Comparison of ENCODE assay signal across 16 cellular contexts in genomic region chr11:22869325-22869724, GRCh38. TPM values are rescaled to one million over a fixed set of nuclear protein-coding genes. Genes with fewer than 3 reads are reported as not detected.
DNase-seq lines count a peak whose midpoint lies in the region; ATAC-seq lines count a peak whose summit lies in the region.
"Had no signal": no experiment of that assay in that cellular context is flagged by ENCODE, and none has a peak within 500 bp of the region (broad histone marks: within the 10 kb centered on the region; RNA-seq: fewer than 3 reads in every experiment).

No MANE protein-coding gene starts in this region.

- no peak for DNase-seq in stimulated activated effector memory CD8-positive, alpha-beta T cell treated with anti-CD3 and anti-CD28 coated beads, Interleukin-12 subunit alpha, Interleukin-12 subunit beta, amount 100 ng/mL, for 72 hours (ENCODE audit: low spot score in 2 of 2)
- no peak for DNase-seq in activated naive CD4-positive, alpha-beta T cell treated with anti-CD3 and anti-CD28 coated beads for 36 hours
- DNase-seq in OCI-M1 (lab: John Stamatoyannopoulos, UW) (no peak), Right ventricle myocardium superior (no peak)
- DNase-seq: CD4-positive, alpha-beta T cell; DMS79 treated with DMSO at 0.1 percent for 48 hours; KBM-7; NCI-H146; NCI-H2227 treated with DMSO at 0.1 percent for 48 hours; NCI-H524 treated with DMSO at 0.1 percent for 48 hours had no signal

- CTCF ChIA-PET in activated naive CD4-positive, alpha-beta T cell treated with anti-CD3 and anti-CD28 coated beads for 36 hours (lab: Charles Lee): no interaction called here

- no peaks in the 10 kb centered on the region for H3K9me3 Mint-ChIP-seq in stimulated activated effector memory CD8-positive, alpha-beta T cell treated with anti-CD3 and anti-CD28 coated beads, Interleukin-12 subunit alpha, Interleukin-12 subunit beta, amount 100 ng/mL, for 72 hours
- no peaks in the 10 kb centered on the region for H3K9me3 Mint-ChIP-seq in activated naive CD4-positive, alpha-beta T cell treated with anti-CD3 and anti-CD28 coated beads for 36 hours
- H3K9me3 Mint-ChIP-seq: CD4-positive, alpha-beta T cell; GM23338 had no signal

- intact Hi-C loops in activated naive CD4-positive, alpha-beta T cell treated with anti-CD3 and anti-CD28 coated beads for 36 hours (cut with micrococcal nuclease): no loop called here
- intact Hi-C loops in Right ventricle myocardium superior (cut with DNase I): no loop called here

- no peak overlapping the region for H3K27ac Mint-ChIP-seq in stimulated activated effector memory CD8-positive, alpha-beta T cell treated with anti-CD3 and anti-CD28 coated beads, Interleukin-12 subunit alpha, Interleukin-12 subunit beta, amount 100 ng/mL, for 72 hours
- no peak overlapping the region for H3K27ac Mint-ChIP-seq in activated naive CD4-positive, alpha-beta T cell treated with anti-CD3 and anti-CD28 coated beads for 36 hours
- H3K27ac Mint-ChIP-seq: B cell; CD4-positive, alpha-beta T cell; GM23338 had no signal

- ATAC-seq in GM18907 (IDR thresholded peaks at IDR 0.05; ENCODE audit: unreplicated experiment): peak; percentile 61
- ATAC-seq in HG02610 (IDR thresholded peaks at IDR 0.05; ENCODE audit: unreplicated experiment): peak; percentile 63
- peak; percentile 67 for ATAC-seq in HG03159 (IDR thresholded peaks at IDR 0.05; ENCODE audit: unreplicated experiment)
- peak; percentile 34 for ATAC-seq in stimulated activated effector memory CD8-positive, alpha-beta T cell treated with anti-CD3 and anti-CD28 coated beads, Interleukin-12 subunit alpha, Interleukin-12 subunit beta, amount 100 ng/mL, for 72 hours
- no peak for ATAC-seq in Right ventricle myocardium superior (ENCODE audit: poor library complexity)
- ATAC-seq: GM23338 had no signal

- H3K27me3 Mint-ChIP-seq in activated naive CD4-positive, alpha-beta T cell treated with anti-CD3 and anti-CD28 coated beads for 36 hours (ENCODE audit: low read depth): no peaks in the 10 kb centered on the region
- H3K27me3 Mint-ChIP-seq: B cell; CD4-positive, alpha-beta T cell had no signal

- H3K36me3 Mint-ChIP-seq in stimulated activated effector memory CD8-positive, alpha-beta T cell treated with anti-CD3 and anti-CD28 coated beads, Interleukin-12 subunit alpha, Interleukin-12 subunit beta, amount 100 ng/mL, for 72 hours: no peaks in the 10 kb centered on the region
- H3K36me3 Mint-ChIP-seq in activated naive CD4-positive, alpha-beta T cell treated with anti-CD3 and anti-CD28 coated beads for 36 hours (ENCODE audit: low read depth): no peaks in the 10 kb centered on the region

- no peaks in the 10 kb centered on the region for H3K4me1 Mint-ChIP-seq in stimulated activated effector memory CD8-positive, alpha-beta T cell treated with anti-CD3 and anti-CD28 coated beads, Interleukin-12 subunit alpha, Interleukin-12 subunit beta, amount 100 ng/mL, for 72 hours
- H3K4me1 Mint-ChIP-seq in activated naive CD4-positive, alpha-beta T cell treated with anti-CD3 and anti-CD28 coated beads for 36 hours (ENCODE audit: low read depth): no peaks in the 10 kb centered on the region
- H3K4me1 Mint-ChIP-seq: B cell, GM23338 had no signal

- H3K4me3 Mint-ChIP-seq in stimulated activated effector memory CD8-positive, alpha-beta T cell treated with anti-CD3 and anti-CD28 coated beads, Interleukin-12 subunit alpha, Interleukin-12 subunit beta, amount 100 ng/mL, for 72 hours: no peak overlapping the region
- no peak overlapping the region for H3K4me3 Mint-ChIP-seq in activated naive CD4-positive, alpha-beta T cell treated with anti-CD3 and anti-CD28 coated beads for 36 hours
- H3K4me3 Mint-ChIP-seq: B cell; CD4-positive, alpha-beta T cell; GM23338 had no signal

RNA-seq across cellular contexts. Expression of gene CCDC179, which starts 9.1 kb away (rescaled TPM):
- total RNA-seq in activated naive CD4-positive, alpha-beta T cell treated with anti-CD3 and anti-CD28 coated beads for 36 hours: not detected
- total RNA-seq in Right ventricle myocardium superior: not detected
- total RNA-seq: B cell; CD4-positive, alpha-beta T cell; GM23338; SJSA1 had no signal

RNA-seq across cellular contexts. Expression of gene SVIP, which starts 39.7 kb away (rescaled TPM):
- 10 to 100 TPM; 81.2 to 84.2 TPM for total RNA-seq in activated naive CD4-positive, alpha-beta T cell treated with anti-CD3 and anti-CD28 coated beads for 36 hours
- 24.0 TPM for total RNA-seq in Right ventricle myocardium superior
